Comparison of ENCODE assay signal across 3 cellular contexts in the genomic region with DNA sequence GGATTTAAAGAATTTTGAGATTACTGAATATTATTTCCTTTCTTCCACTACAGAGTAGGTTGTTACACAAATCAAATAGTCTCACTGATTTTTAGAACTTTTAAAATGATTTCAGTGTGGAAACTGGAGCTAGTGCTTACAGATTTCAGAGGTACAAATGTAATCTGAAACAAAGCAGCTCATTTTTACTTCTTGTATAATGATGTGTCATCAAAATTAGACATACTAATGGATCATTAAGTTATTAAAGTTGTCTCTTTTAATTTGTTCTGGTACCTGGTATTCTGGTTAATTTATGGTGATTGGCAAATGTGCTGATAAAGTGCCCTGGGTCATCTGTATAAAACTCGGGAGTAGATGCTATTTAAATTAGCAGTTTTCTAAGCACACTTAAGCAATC.
A peak's percentile ranks its signal among the peaks of the same experiment; 100 is the strongest.
TF ChIP-seq lines count a peak whose summit lies in the region.

No MANE protein-coding gene starts in this region.

TF ChIP-seq in A549, 52 proteins besides CTCF, POLR2A, EP300 and RAD21:
- TF ChIP-seq MAFK (IDR thresholded peaks at IDR 0.05; ENCODE audit: partially characterized antibody), result peak; percentile 70
- TF ChIP-seq CHD2 (IDR thresholded peaks at IDR 0.05; ENCODE audit: low read length, partially characterized antibody), result no peak

TF ChIP-seq in IMR-90, 13 proteins besides CTCF, POLR2A, EP300 and RAD21:
- TF ChIP-seq, protein P1, sequence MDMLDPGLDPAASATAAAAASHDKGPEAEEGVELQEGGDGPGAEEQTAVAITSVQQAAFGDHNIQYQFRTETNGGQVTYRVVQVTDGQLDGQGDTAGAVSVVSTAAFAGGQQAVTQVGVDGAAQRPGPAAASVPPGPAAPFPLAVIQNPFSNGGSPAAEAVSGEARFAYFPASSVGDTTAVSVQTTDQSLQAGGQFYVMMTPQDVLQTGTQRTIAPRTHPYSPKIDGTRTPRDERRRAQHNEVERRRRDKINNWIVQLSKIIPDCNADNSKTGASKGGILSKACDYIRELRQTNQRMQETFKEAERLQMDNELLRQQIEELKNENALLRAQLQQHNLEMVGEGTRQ (IDR thresholded peaks at IDR 0.05; ENCODE audit: low read depth, low read length), result no peak
- peak; percentile 80 for TF ChIP-seq MAFK (IDR thresholded peaks at IDR 0.05; ENCODE audit: low read depth, low read length)
- TF ChIP-seq FOS (IDR thresholded peaks at IDR 0.05; ENCODE audit: low read depth, low read length), result no peak

TF ChIP-seq in K562, 482 proteins besides CTCF, POLR2A, EP300 and RAD21:
- TF ChIP-seq MXI1 (IDR thresholded peaks at IDR 0.05; ENCODE audit: low read depth, low read length) (no peak), RUNX1 (IDR thresholded peaks at IDR 0.05; ENCODE audit: low read depth) (no peak), MAFF (IDR thresholded peaks at IDR 0.05; ENCODE audit: low read length) (peak; percentile 19; the same call in 1 of the 2 replicates), ZNF316 (IDR thresholded peaks at IDR 0.05) (0 out of 2 replicates have a peak, but pooled peaks have one; percentile 12)
